1 cellular context compared by ENCODE assay signal in genomic region chr11:3404076-3404925, GRCh38.
TF ChIP-seq lines count a peak whose summit lies in the region.
"Not testable (repeated sequence)": the region's sequence is repeated elsewhere in the genome, so short reads cannot be mapped to it uniquely, and the experiment has no call there.

No MANE protein-coding gene starts in this region.

TF ChIP-seq in K562, 482 proteins besides CTCF, POLR2A, EP300 and RAD21 (continued from another document and continues in another):
- peak; percentile 94 for TF ChIP-seq PRDM10 (IDR thresholded peaks at IDR 0.05; ENCODE audit: partially characterized antibody)
- peak; percentile 74; the same call in 1 of the 2 replicates for TF ChIP-seq BRD4 (IDR thresholded peaks at IDR 0.05)
- TF ChIP-seq CBX1 (IDR thresholded peaks at IDR 0.05; ENCODE audit: low read depth): peak; percentile 59
- peak; percentile 9 for TF ChIP-seq HNRNPLL (IDR thresholded peaks at IDR 0.05; ENCODE audit: low read depth, low read length, poor library complexity, severe bottlenecking)
- peak; percentile 41 for TF ChIP-seq TAF9B (IDR thresholded peaks at IDR 0.05; ENCODE audit: partially characterized antibody)
- peak; percentile 87; the same call in 1 of the 2 replicates for TF ChIP-seq ZBTB9 (CRISPR knock-in tag; IDR thresholded peaks at IDR 0.05)
- peak; percentile 100 for TF ChIP-seq MAX (CRISPR knock-in tag; IDR thresholded peaks at IDR 0.05)
- peak; percentile 84 for TF ChIP-seq SP1 (CRISPR knock-in tag; IDR thresholded peaks at IDR 0.05)
- TF ChIP-seq ZNF609 (CRISPR knock-in tag; IDR thresholded peaks at IDR 0.05; ENCODE audit: borderline replicate concordance): peak; percentile 31; the same call in 1 of the 2 replicates
- peak; percentile 83 for TF ChIP-seq NFIC (IDR thresholded peaks at IDR 0.05)
- TF ChIP-seq E2F6 (IDR thresholded peaks at IDR 0.05; ENCODE audit: borderline replicate concordance in 1 of 2, extremely low read depth in 1 of 2, insufficient read depth in 1 of 2, insufficient read length in 1 of 2, low read depth in 1 of 2, low read length in 1 of 2, poor library complexity in 1 of 2, severe bottlenecking in 1 of 2): peak; percentile 60 to 66
- peak; percentile 14; the same call in 1 of the 2 replicates for TF ChIP-seq PKNOX1 (IDR thresholded peaks at IDR 0.05)
- TF ChIP-seq TOE1 (IDR thresholded peaks at IDR 0.05; ENCODE audit: borderline replicate concordance): peak; percentile 69; the same call in 1 of the 2 replicates
- not testable (repeated sequence) for TF ChIP-seq TOE1 (CRISPR knock-in tag; IDR thresholded peaks at IDR 0.05; ENCODE audit: borderline replicate concordance, low read depth)
- peak; percentile 62 for TF ChIP-seq ELF1 (tag; IDR thresholded peaks at IDR 0.05)
- TF ChIP-seq CBX5 (IDR thresholded peaks at IDR 0.05; ENCODE audit: borderline replicate concordance, low read depth): 0 out of 2 replicates have a peak, but pooled peaks have one; percentile 14
- TF ChIP-seq MNT (conservative IDR thresholded peaks at IDR 0.05): peak; percentile 93 to 96
- peak; percentile 39; the same call in 1 of the 2 replicates for TF ChIP-seq SOX6 (IDR thresholded peaks at IDR 0.05)
- peak; percentile 9 for TF ChIP-seq CTCFL (IDR thresholded peaks at IDR 0.05; ENCODE audit: borderline replicate concordance, insufficient read depth, low read depth, low read length, poor library complexity, severe bottlenecking)
- peak; percentile 81; the same call in 1 of the 2 replicates for TF ChIP-seq STAT6 (CRISPR knock-in tag; IDR thresholded peaks at IDR 0.05)
- peak; percentile 82; the same call in 1 of the 2 replicates for TF ChIP-seq ARID4B (CRISPR knock-in tag; IDR thresholded peaks at IDR 0.05)
- peak in 1 of 2 experiments; percentile 62; a peak in 1 of 4 replicates for TF ChIP-seq SIN3A (IDR thresholded peaks at IDR 0.05; ENCODE audit: borderline replicate concordance in 2 of 2, control insufficient read depth in 1 of 2, low read depth in 2 of 2, low read length in 2 of 2)
